In the genomic region with DNA sequence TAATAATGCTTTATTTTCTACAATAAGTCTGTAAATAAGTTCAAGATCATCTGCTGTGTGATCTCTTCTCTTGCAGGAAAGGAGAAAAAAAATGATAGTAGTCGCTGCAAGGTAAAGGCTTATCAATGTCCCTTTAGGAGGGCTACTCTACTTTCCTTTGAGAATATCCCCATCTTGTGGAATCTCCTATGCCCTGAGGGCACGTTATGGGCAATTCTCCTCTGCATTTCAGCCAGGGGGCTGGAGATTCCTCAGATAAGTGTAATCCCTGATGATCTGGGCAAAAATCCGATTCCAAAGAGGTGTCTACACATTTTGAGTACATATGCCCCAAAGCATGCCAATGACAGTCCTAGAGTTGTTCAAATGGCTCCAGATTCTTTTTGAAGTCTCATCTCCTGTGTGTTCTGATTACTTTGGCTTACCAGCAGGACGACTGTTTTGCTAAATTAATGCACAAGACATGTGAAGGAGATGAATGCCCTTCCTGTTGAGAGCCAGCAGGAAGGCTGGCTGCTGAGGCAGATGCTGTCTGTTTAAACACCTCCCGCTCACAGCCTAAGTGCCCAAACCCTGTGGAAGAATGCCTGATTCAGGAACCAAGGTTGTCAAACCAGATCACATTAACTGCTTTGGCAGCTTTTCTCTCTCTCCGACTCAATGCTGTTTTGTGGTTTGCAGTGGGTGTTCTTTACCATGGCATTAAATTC, we compare ENCODE assay signal across 8 cellular contexts.
DNase-seq lines count a peak whose midpoint lies in the region; ATAC-seq, FAIRE-seq and TF ChIP-seq lines count a peak whose summit lies in the region.

No MANE protein-coding gene starts in this region.

- ATAC-seq in HG03432 (IDR thresholded peaks at IDR 0.05; ENCODE audit: unreplicated experiment): peak; percentile 58
- ATAC-seq in RWPE2 (ENCODE audit: low read depth): peak; percentile 67
- ATAC-seq in HG02840 (IDR thresholded peaks at IDR 0.05; ENCODE audit: low FRiP score, unreplicated experiment): no peak
- ATAC-seq in HG03139 (IDR thresholded peaks at IDR 0.05; ENCODE audit: unreplicated experiment): no peak
- ATAC-seq in HG03045 (IDR thresholded peaks at IDR 0.05; ENCODE audit: unreplicated experiment): no peak

- peaks cover 3% of the 10 kb centered on the region for H3K4me1 ChIP-seq in RWPE2 (ENCODE audit: insufficient read depth, poor library complexity, severe bottlenecking)
- H3K4me1 ChIP-seq in iPS-18a (ENCODE audit: control insufficient read depth, low read depth, low read length): peaks cover 20% of the 10 kb centered on the region
- H3K4me1 ChIP-seq in ovary (ENCODE audit: insufficient read depth): no peaks in the 10 kb centered on the region

- no peak overlapping the region for H3K9ac ChIP-seq in iPS-18a (ENCODE audit: low read length)

- H3K36me3 ChIP-seq in RWPE2 (ENCODE audit: low read depth): no peaks in the 10 kb centered on the region
- no peaks in the 10 kb centered on the region for H3K36me3 ChIP-seq in iPS-18a (ENCODE audit: control insufficient read depth, low read depth, low read length)
- H3K36me3 ChIP-seq in ovary: no peaks in the 10 kb centered on the region

- no peaks in the 10 kb centered on the region for H3K27me3 ChIP-seq in RWPE2 (ENCODE audit: insufficient read depth, poor library complexity, severe bottlenecking)
- H3K27me3 ChIP-seq in iPS-18a (ENCODE audit: control insufficient read depth, insufficient read depth, low read length): peaks cover 27% of the 10 kb centered on the region
- H3K27me3 ChIP-seq in ovary: no peaks in the 10 kb centered on the region

- intact Hi-C loops in ovary (cut with DNase I): no loop called here

- no peak for FAIRE-seq in D721Med (lab: Jason Lieb, UNC)

- TF ChIP-seq POLR2A in ovary (IDR thresholded peaks at IDR 0.05): no peak

- H3K9me3 ChIP-seq in RWPE2 (ENCODE audit: severe bottlenecking) (no peaks in the 10 kb centered on the region), iPS-18a (ENCODE audit: control insufficient read depth, low read depth, low read length) (no peaks in the 10 kb centered on the region), ovary (no peaks in the 10 kb centered on the region)

- H3K4me3 ChIP-seq in RWPE2 (ENCODE audit: severe bottlenecking) (no peak overlapping the region), iPS-18a (ENCODE audit: low read length) (peak overlapping the region; percentile 32), ovary (no peak overlapping the region)

- peak; percentile 48 for TF ChIP-seq CTCF in D721Med (IDR thresholded peaks at IDR 0.05; ENCODE audit: insufficient read depth, missing control alignments)
- TF ChIP-seq CTCF in RWPE2 (IDR thresholded peaks at IDR 0.05; ENCODE audit: poor library complexity, severe bottlenecking): peak; percentile 57
- TF ChIP-seq CTCF in ovary (IDR thresholded peaks at IDR 0.05): no peak

- no peak overlapping the region for H3K27ac ChIP-seq in RWPE2 (ENCODE audit: poor library complexity, severe bottlenecking)
- no peak overlapping the region for H3K27ac ChIP-seq in iPS-18a (ENCODE audit: low read length)
- H3K27ac ChIP-seq in ovary: no peak overlapping the region

- WGBS in ovary, 3 donors: 32 to 44% (median 43%) methylated on average over 6 of the region's 6 CpGs

- no peak for TF ChIP-seq EP300 in ovary (IDR thresholded peaks at IDR 0.05)

- DNase-seq in D721Med (ENCODE audit: insufficient read length, low spot score) (no peak), RWPE2 (ENCODE audit: low spot score) (no peak), ovary (no peak)

Comparison
In these comparisons a context has a peak if more than half of its experiments do, and no peak if none do; other contexts are left out.
1. CTCF ChIP-seq: peak in D721Med (single experiment) and RWPE2 (single experiment); none in ovary (0 of 3).
2. ATAC-seq: peak in HG03432 (single experiment) and RWPE2 (single experiment); none in HG02840 (single experiment), HG03139 (single experiment) and HG03045 (single experiment).